ENCODE assay signal across 8 cellular contexts in genomic region chr4:88033309-88033708, GRCh38. TPM values are rescaled to one million over a fixed set of nuclear protein-coding genes. Genes with fewer than 3 reads are reported as not detected.
DNase-seq lines count a peak whose midpoint lies in the region; ATAC-seq and TF ChIP-seq lines count a peak whose summit lies in the region.

No MANE protein-coding gene starts in this region.

- H3K9me3 ChIP-seq in left lung (no peaks in the 10 kb centered on the region), upper lobe of left lung (no peaks in the 10 kb centered on the region)

- no peak overlapping the region for H3K27ac ChIP-seq in left lung
- H3K27ac ChIP-seq in upper lobe of left lung: no peak overlapping the region

- intact Hi-C loops in left lung (cut with DNase I): loop anchor here in 1 of 2 donors (5.0 kb wide), 1 partner anchor 179 kb away; no protein-coding TSS in a partner anchor

- no peak for TF ChIP-seq POLR2A in upper lobe of left lung (IDR thresholded peaks at IDR 0.05)

- peak; percentile 71 for DNase-seq in COLO829 (ENCODE audit: low spot score)
- DNase-seq in HPDE6-E6E7 (ENCODE audit: extremely low spot score): peak; percentile 29
- DNase-seq in SK-MEL-5 (ENCODE audit: low read depth, low spot score): peak; percentile 82
- peak; percentile 67 for DNase-seq in cerebellar cortex (ENCODE audit: low spot score)
- no peak for DNase-seq in left lung
- no peak for DNase-seq in upper lobe of left lung
- no peak for DNase-seq in putamen (ENCODE audit: low spot score)

- peaks cover 0 to 32% of the 10 kb centered on the region in 2 donors for H3K36me3 ChIP-seq in left lung
- peaks cover under 1 to 34% (median 9%) of the 10 kb centered on the region in 4 donors for H3K36me3 ChIP-seq in upper lobe of left lung

- in situ Hi-C loops in SK-MEL-5 (cut with HindIII; ENCODE audit: low pct_unique_long_range_greater_than_20kb, low sequenced_read_pairs): loop anchor here (25.0 kb wide), 1 partner anchor 479 kb away; the partner anchor contains the start of gene PYURF

- peak; percentile 82 for ATAC-seq in GM18868 (IDR thresholded peaks at IDR 0.05; ENCODE audit: unreplicated experiment)
- ATAC-seq in left lung: peak; percentile 84
- ATAC-seq in upper lobe of left lung (ENCODE audit: low FRiP score in 2 of 2): peak in 1 of 2 donors; percentile 71

- TF ChIP-seq CTCF in left lung (IDR thresholded peaks at IDR 0.05): peak; percentile 60 to 62
- peak in 5 of 6 experiments; percentile 46 to 62 (median 55) for TF ChIP-seq CTCF in upper lobe of left lung (IDR thresholded peaks at IDR 0.05)

- no peak overlapping the region for H3K4me3 ChIP-seq in left lung
- no peak overlapping the region for H3K4me3 ChIP-seq in upper lobe of left lung

- H3K27me3 ChIP-seq in left lung (no peaks in the 10 kb centered on the region), upper lobe of left lung (no peaks in the 10 kb centered on the region)

- peaks cover 1 to 14% of the 10 kb centered on the region in 2 donors for H3K4me1 ChIP-seq in left lung
- no peaks in the 10 kb centered on the region for H3K4me1 ChIP-seq in upper lobe of left lung

- TF ChIP-seq EP300 in upper lobe of left lung (IDR thresholded peaks at IDR 0.05): no peak

RNA-seq across cellular contexts. Expression of gene PKD2, which starts 25.9 kb away (rescaled TPM):
- 31.5 and 33.0 TPM in 2 replicates for total RNA-seq in SK-MEL-5 (2014; rRNA removed; shearing (Covaris generic))
- 19.1 and 24.9 TPM in 2 replicates for polyA plus RNA-seq in SK-MEL-5 (2015; cell fraction: cytosol; rRNA removed)
- 51.1 and 54.5 TPM in 2 replicates for polyA plus RNA-seq in SK-MEL-5 (2015; cell fraction: nucleus; rRNA removed)
- total RNA-seq in left lung: 10 to 100 TPM; 22.6 to 28.8 TPM
- total RNA-seq in upper lobe of left lung: 10 to 100 TPM; 19.5 to 76.5 (median 32.5) TPM

RNA-seq across cellular contexts. Expression of gene SPP1, which starts 57.8 kb away (rescaled TPM):
- 1,280 and 1,422 TPM in 2 replicates for total RNA-seq in SK-MEL-5 (2014; rRNA removed; shearing (Covaris generic))
- 927 and 1,082 TPM in 2 replicates for polyA plus RNA-seq in SK-MEL-5 (2015; cell fraction: cytosol; rRNA removed)
- polyA plus RNA-seq in SK-MEL-5 (2015; cell fraction: nucleus; rRNA removed): 224 and 248 TPM in 2 replicates
- total RNA-seq in left lung (10 to 100 TPM; 37.6 to 55.5 TPM), upper lobe of left lung (10 to 100 TPM in 3 of 6 donors, 1 to 10 TPM in 3; 4.6 to 26.8 (median 10.6) TPM)

Comparison
In these comparisons a context has a peak if more than half of its experiments do, and no peak if none do; other contexts are left out.
1. DNase-seq: peak in COLO829 (single experiment), HPDE6-E6E7 (single experiment), SK-MEL-5 (single experiment) and cerebellar cortex (single experiment); none in left lung (0 of 2), upper lobe of left lung (0 of 2) and putamen (single experiment).
2. RNA of gene SPP1, which starts 57.8 kb away (total RNA-seq): 1,280 to 1,422 TPM in SK-MEL-5; 37.6 to 55.5 TPM in left lung and 4.6 to 26.8 TPM in upper lobe of left lung; every median in the first group is over 10 times any median in the second.